ENCODE assay signal across 8 cellular contexts in the genomic region with DNA sequence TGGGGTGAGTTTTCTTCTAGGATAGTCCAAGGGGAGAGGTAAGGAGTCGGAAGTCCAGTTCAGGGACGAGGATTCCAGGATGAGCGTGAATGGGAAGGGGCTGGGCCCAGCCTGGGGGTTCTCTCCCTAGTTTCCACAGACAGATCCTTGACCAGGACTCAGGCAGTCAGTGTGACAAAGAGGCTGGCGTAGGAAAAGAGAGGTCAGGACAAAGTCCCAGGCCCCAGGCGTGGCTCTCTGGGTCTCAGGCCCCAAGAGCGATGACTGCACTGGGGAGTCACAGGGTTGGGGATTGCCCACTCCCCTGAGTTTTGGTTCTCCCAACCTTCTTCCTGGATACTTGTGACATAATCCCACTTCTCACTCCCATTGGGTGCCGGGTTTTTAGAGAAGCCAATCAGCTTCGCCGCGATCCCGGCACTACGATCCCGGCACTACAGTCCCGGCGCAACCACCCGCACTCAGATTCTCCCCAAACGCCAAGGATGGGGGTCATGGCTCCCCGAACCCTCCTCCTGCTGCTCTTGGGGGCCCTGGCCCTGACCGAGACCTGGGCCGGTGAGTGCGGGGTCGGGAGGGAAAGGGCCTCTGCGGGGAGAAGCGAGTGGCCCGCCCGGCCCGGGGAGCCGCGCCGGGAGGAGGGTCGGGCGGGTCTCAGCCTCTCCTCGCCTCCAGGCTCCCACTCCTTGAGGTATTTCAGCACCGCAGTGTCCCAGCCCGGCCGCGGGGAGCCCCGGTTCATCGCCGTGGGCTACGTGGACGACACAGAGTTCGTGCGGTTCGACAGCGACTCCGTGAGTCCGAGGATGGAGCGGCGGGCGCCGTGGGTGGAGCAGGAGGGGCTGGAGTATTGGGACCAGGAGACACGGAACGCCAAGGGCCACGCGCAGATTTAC. TPM values are rescaled to one million over a fixed set of nuclear protein-coding genes. Genes with fewer than 3 reads are reported as not detected.
DNase-seq lines count a peak whose midpoint lies in the region; ATAC-seq and TF ChIP-seq lines count a peak whose summit lies in the region.

No MANE protein-coding gene starts in this region.

- H3K27me3 ChIP-seq in dorsolateral prefrontal cortex (no peaks in the 10 kb centered on the region), liver (ENCODE audit: control insufficient read depth in 4 of 4, insufficient read depth in 4 of 4, low read length in 3 of 4) (no peaks in the 10 kb centered on the region)

- TF ChIP-seq RAD21 in liver (IDR thresholded peaks at IDR 0.05) = peak; percentile 30 to 57

- 3% methylated on average over 56 of the region's 56 CpGs for WGBS in liver

- ATAC-seq in HG02884 (IDR thresholded peaks at IDR 0.05; ENCODE audit: unreplicated experiment) = peak; percentile 77

- intact Hi-C loops in dorsolateral prefrontal cortex (cut with DNase I) = no loop called here

- H3K9ac ChIP-seq in liver (ENCODE audit: low read depth in 1 of 2, low read length in 2 of 2) = peak overlapping the region in 1 of 2 donors; percentile 58

- TF ChIP-seq CTCF in dorsolateral prefrontal cortex (IDR thresholded peaks at IDR 0.05 in 54 of 56, conservative IDR thresholded peaks at IDR 0.05 in 2 of 56; ENCODE audit: low read depth in 1 of 56, partially characterized antibody in 56 of 56) (peak in 37 of 56 donors; percentile 8 to 55 (median 27)), liver (IDR thresholded peaks at IDR 0.05; ENCODE audit: low read depth, low read length, missing input control) (peak; percentile 15)

- H3K9me3 ChIP-seq in liver (ENCODE audit: control insufficient read depth in 4 of 4, low read length in 3 of 4) = no peaks in the 10 kb centered on the region

- H3K4me1 ChIP-seq in liver (ENCODE audit: control insufficient read depth in 4 of 4, insufficient read depth in 4 of 4, low read length in 3 of 4) = peaks cover 2 to 14% (median 6%) of the 10 kb centered on the region in 4 donors

- H3K36me3 ChIP-seq in liver (ENCODE audit: control insufficient read depth in 4 of 4, insufficient read depth in 3 of 4, low read depth in 1 of 4, low read length in 3 of 4) = no peaks in the 10 kb centered on the region

- H3K27ac ChIP-seq in dorsolateral prefrontal cortex = peak overlapping the region in 55 of 59 donors; percentile 7 to 93 (median 76)
- H3K27ac ChIP-seq in liver (ENCODE audit: low read depth in 1 of 2, low read length in 2 of 2) = no peak overlapping the region

- DNase-seq in NCI-H1417 (lab: John Stamatoyannopoulos, UW) (peak; percentile 38 to 73 (median 71)), NCI-H1417 treated with DMSO at 0.1 percent for 48 hours (lab: John Stamatoyannopoulos, UW) (no peak), NCI-H2196 treated with DMSO at 0.1 percent for 48 hours (lab: John Stamatoyannopoulos, UW; ENCODE audit: unreplicated experiment) (peak; percentile 55), dorsolateral prefrontal cortex (peak; percentile 55 to 86 (median 78))
- peak; percentile 33 to 63 for DNase-seq in activated CD4-positive, alpha-beta T cell treated with anti-CD3 and anti-CD28 coated beads, Interleukin-2, amount 50 U/mL, for 24 hours (ENCODE audit: low read depth in 1 of 2, low spot score in 1 of 2)
- DNase-seq in stimulated activated CD4-positive, alpha-beta T cell treated with anti-CD3 and anti-CD28 coated beads, Interleukin-4, amount 100 ng/mL, for 24 hours = peak; percentile 74

- H3K4me3 ChIP-seq in dorsolateral prefrontal cortex (peak overlapping the region; percentile 72 to 100 (median 90)), liver (ENCODE audit: low read depth in 1 of 3, low read length in 3 of 3) (peak overlapping the region; percentile 68 to 89 (median 72))

TF ChIP-seq in liver, 16 proteins besides CTCF, POLR2A, EP300 and RAD21:
- TF ChIP-seq, protein P1, sequence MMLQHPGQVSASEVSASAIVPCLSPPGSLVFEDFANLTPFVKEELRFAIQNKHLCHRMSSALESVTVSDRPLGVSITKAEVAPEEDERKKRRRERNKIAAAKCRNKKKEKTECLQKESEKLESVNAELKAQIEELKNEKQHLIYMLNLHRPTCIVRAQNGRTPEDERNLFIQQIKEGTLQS (IDR thresholded peaks at IDR 0.05) = no peak
- TF ChIP-seq RXRA (IDR thresholded peaks at IDR 0.05) (no peak), HNF4A (conservative IDR thresholded peaks at IDR 0.05) (no peak), FOXA2 (IDR thresholded peaks at IDR 0.05) (no peak), YY1 (IDR thresholded peaks at IDR 0.05) (no peak), FOXA1 (IDR thresholded peaks at IDR 0.05) (no peak), JUND (IDR thresholded peaks at IDR 0.05) (no peak), HNF4G (IDR thresholded peaks at IDR 0.05) (no peak), EGR1 (IDR thresholded peaks at IDR 0.05; ENCODE audit: low read depth in 2 of 2) (no peak), GABPA (IDR thresholded peaks at IDR 0.05 in 1 of 2, conservative IDR thresholded peaks at IDR 0.05 in 1 of 2) (no peak), NR2F2 (IDR thresholded peaks at IDR 0.05) (no peak), TAF1 (conservative IDR thresholded peaks at IDR 0.05) (no peak), SP1 (IDR thresholded peaks at IDR 0.05) (no peak)
- TF ChIP-seq, protein P2, sequence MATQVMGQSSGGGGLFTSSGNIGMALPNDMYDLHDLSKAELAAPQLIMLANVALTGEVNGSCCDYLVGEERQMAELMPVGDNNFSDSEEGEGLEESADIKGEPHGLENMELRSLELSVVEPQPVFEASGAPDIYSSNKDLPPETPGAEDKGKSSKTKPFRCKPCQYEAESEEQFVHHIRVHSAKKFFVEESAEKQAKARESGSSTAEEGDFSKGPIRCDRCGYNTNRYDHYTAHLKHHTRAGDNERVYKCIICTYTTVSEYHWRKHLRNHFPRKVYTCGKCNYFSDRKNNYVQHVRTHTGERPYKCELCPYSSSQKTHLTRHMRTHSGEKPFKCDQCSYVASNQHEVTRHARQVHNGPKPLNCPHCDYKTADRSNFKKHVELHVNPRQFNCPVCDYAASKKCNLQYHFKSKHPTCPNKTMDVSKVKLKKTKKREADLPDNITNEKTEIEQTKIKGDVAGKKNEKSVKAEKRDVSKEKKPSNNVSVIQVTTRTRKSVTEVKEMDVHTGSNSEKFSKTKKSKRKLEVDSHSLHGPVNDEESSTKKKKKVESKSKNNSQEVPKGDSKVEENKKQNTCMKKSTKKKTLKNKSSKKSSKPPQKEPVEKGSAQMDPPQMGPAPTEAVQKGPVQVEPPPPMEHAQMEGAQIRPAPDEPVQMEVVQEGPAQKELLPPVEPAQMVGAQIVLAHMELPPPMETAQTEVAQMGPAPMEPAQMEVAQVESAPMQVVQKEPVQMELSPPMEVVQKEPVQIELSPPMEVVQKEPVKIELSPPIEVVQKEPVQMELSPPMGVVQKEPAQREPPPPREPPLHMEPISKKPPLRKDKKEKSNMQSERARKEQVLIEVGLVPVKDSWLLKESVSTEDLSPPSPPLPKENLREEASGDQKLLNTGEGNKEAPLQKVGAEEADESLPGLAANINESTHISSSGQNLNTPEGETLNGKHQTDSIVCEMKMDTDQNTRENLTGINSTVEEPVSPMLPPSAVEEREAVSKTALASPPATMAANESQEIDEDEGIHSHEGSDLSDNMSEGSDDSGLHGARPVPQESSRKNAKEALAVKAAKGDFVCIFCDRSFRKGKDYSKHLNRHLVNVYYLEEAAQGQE (IDR thresholded peaks at IDR 0.05) = no peak
- TF ChIP-seq, protein P3, sequence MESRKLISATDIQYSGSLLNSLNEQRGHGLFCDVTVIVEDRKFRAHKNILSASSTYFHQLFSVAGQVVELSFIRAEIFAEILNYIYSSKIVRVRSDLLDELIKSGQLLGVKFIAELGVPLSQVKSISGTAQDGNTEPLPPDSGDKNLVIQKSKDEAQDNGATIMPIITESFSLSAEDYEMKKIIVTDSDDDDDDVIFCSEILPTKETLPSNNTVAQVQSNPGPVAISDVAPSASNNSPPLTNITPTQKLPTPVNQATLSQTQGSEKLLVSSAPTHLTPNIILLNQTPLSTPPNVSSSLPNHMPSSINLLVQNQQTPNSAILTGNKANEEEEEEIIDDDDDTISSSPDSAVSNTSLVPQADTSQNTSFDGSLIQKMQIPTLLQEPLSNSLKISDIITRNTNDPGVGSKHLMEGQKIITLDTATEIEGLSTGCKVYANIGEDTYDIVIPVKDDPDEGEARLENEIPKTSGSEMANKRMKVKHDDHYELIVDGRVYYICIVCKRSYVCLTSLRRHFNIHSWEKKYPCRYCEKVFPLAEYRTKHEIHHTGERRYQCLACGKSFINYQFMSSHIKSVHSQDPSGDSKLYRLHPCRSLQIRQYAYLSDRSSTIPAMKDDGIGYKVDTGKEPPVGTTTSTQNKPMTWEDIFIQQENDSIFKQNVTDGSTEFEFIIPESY (IDR thresholded peaks at IDR 0.05) = no peak
- TF ChIP-seq, protein P4, sequence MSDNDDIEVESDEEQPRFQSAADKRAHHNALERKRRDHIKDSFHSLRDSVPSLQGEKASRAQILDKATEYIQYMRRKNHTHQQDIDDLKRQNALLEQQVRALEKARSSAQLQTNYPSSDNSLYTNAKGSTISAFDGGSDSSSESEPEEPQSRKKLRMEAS (IDR thresholded peaks at IDR 0.05) = no peak
TF ChIP-seq in liver: peak in this region for 0.

RNA-seq across cellular contexts. Expression of a gene that starts 46.2 kb away (rescaled TPM):
- 10 to 100 TPM; 22.4 to 51.1 (median 31.6) TPM for total RNA-seq in dorsolateral prefrontal cortex
- total RNA-seq in liver = 10 to 100 TPM; 14.9 to 50.1 TPM
- 10 to 100 TPM; 16.9 to 30.9 TPM for polyA plus RNA-seq in liver

Comparison
In these comparisons a context has a peak if more than half of its experiments do, and no peak if none do; other contexts are left out.
1. H3K27ac ChIP-seq: peak in dorsolateral prefrontal cortex (55 of 59); none in liver (0 of 2).